15 cellular contexts compared by ENCODE assay signal in the genomic region with DNA sequence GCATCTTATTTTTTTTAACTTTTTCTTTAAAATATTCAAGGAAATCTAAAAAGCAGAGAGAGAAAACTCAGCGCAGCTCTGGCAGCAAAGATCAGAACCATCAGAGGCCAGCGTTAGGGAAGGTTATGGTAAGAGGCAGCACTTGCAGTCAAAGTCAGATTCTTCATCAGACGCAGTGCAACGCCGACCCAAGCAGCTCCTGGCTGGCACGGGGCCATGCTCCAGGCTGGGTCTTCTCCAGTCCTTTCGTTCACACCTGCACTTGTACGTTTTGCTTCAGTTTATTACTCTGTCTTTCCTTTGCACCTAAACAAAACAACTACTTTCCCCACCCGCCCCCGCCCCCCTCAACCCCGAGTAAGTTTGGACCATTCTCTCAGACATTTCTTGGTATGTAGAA. TPM values are rescaled to one million over a fixed set of nuclear protein-coding genes. Genes with fewer than 3 reads are reported as not detected.
DNase-seq lines count a peak whose midpoint lies in the region; TF ChIP-seq lines count a peak whose summit lies in the region.
"Had no signal": no experiment of that assay in that cellular context is flagged by ENCODE, and none has a peak within 500 bp of the region (broad histone marks: within the 10 kb centered on the region; RNA-seq: fewer than 3 reads in every experiment).

No MANE protein-coding gene starts in this region.

- H4K20me1 ChIP-seq in OCI-LY3 (ENCODE audit: insufficient read depth, low read length), result no peaks in the 10 kb centered on the region
- H4K20me1 ChIP-seq: BLaER1 treated with 17β-estradiol and CSF1 and Interleukin-3, amounts not matched to agents 10 nM and 100 nM had no signal

- no peaks in the 10 kb centered on the region for H3K36me3 ChIP-seq in OCI-LY3 (replicated peaks; ENCODE audit: low read depth, low read length)
- H3K36me3 ChIP-seq in thyroid gland, result no peaks in the 10 kb centered on the region
- no peaks in the 10 kb centered on the region for H3K36me3 ChIP-seq in stomach
- H3K36me3 ChIP-seq: BLaER1 treated with 17β-estradiol and CSF1 and Interleukin-3, amounts not matched to agents 10 nM and 100 nM had no signal

- no peak for TF ChIP-seq POLR2A in thyroid gland (IDR thresholded peaks at IDR 0.05)
- TF ChIP-seq POLR2A in stomach (IDR thresholded peaks at IDR 0.05), result no peak

- no peak overlapping the region for H3K9ac ChIP-seq in OCI-LY3 (ENCODE audit: low read length)
- H3K9ac ChIP-seq: BLaER1 treated with 17β-estradiol and CSF1 and Interleukin-3, amounts not matched to agents 10 nM and 100 nM had no signal

- no peak for TF ChIP-seq CTCF in OCI-LY3 (IDR thresholded peaks at IDR 0.05; ENCODE audit: low read depth, low read length)
- TF ChIP-seq CTCF in thyroid gland (IDR thresholded peaks at IDR 0.05), result no peak
- TF ChIP-seq CTCF in stomach (IDR thresholded peaks at IDR 0.05), result no peak

- DNase-seq in DMS 273 (lab: John Stamatoyannopoulos, UW; ENCODE audit: unreplicated experiment) (peak; percentile 5), DMS 273 treated with DMSO at 0.1 percent for 48 hours (lab: John Stamatoyannopoulos, UW) (no peak), thyroid gland (peak; percentile 52 to 56), stomach (no peak)
- DNase-seq: AML-193; Caco-2; Calu3; CD4-positive, alpha-beta T cell; CD8-positive, alpha-beta T cell; GF-D8 had no signal

- H3K27me3 ChIP-seq in OCI-LY3 (ENCODE audit: low read depth, low read length), result peaks cover 44% of the 10 kb centered on the region
- no peaks in the 10 kb centered on the region for H3K27me3 ChIP-seq in thyroid gland
- H3K27me3 ChIP-seq in stomach, result no peaks in the 10 kb centered on the region
- H3K27me3 ChIP-seq: BLaER1 treated with 17β-estradiol and CSF1 and Interleukin-3, amounts not matched to agents 10 nM and 100 nM had no signal

- H2AFZ ChIP-seq in OCI-LY3 (ENCODE audit: low read depth, low read length), result no peak overlapping the region

- 38 to 43% methylated on average over 11 of the region's 11 CpGs for WGBS in thyroid gland, 2 donors
- WGBS in stomach, 5 donors, result 53 to 75% (median 66%) methylated on average over 11 of the region's 11 CpGs

- no peak overlapping the region for H3K4me3 ChIP-seq in OCI-LY3 (ENCODE audit: low read length)
- H3K4me3 ChIP-seq in thyroid gland (replicated peaks in 1 of 3), result no peak overlapping the region
- H3K4me3 ChIP-seq in stomach, result no peak overlapping the region
- H3K4me3 ChIP-seq: A549; BLaER1 treated with 17β-estradiol and CSF1 and Interleukin-3, amounts not matched to agents 10 nM and 100 nM had no signal

- intact Hi-C loops in thyroid gland (cut with DNase I) (no loop called here), stomach (cut with DNase I; ENCODE audit: low total_unique reads) (no loop called here)

- TF ChIP-seq EP300 in stomach (IDR thresholded peaks at IDR 0.05), result no peak

- H3K4me2 ChIP-seq in OCI-LY3 (ENCODE audit: low read length), result peak overlapping the region; percentile 77; the same call in 1 of the 2 replicates
- H3K4me2 ChIP-seq: A549; BLaER1 treated with 17β-estradiol and CSF1 and Interleukin-3, amounts not matched to agents 10 nM and 100 nM had no signal

- H3K27ac ChIP-seq in OCI-LY3 (ENCODE audit: low read length) (no peak overlapping the region), thyroid gland (no peak overlapping the region), stomach (no peak overlapping the region)
- H3K27ac ChIP-seq: 22Rv1; BLaER1 treated with 17β-estradiol and CSF1 and Interleukin-3, amounts not matched to agents 10 nM and 100 nM; C4-2B had no signal

- no peaks in the 10 kb centered on the region for H3K9me3 ChIP-seq in OCI-LY3 (ENCODE audit: insufficient read depth, low read length)
- H3K9me3 ChIP-seq in thyroid gland, result no peaks in the 10 kb centered on the region
- H3K9me3 ChIP-seq in stomach, result no peaks in the 10 kb centered on the region
- H3K9me3 ChIP-seq: A549; BLaER1 treated with 17β-estradiol and CSF1 and Interleukin-3, amounts not matched to agents 10 nM and 100 nM; Caco-2 had no signal

- peaks cover 21% of the 10 kb centered on the region for H3K4me1 ChIP-seq in OCI-LY3 (ENCODE audit: low read length)
- no peaks in the 10 kb centered on the region for H3K4me1 ChIP-seq in thyroid gland
- H3K4me1 ChIP-seq in stomach, result no peaks in the 10 kb centered on the region
- H3K4me1 ChIP-seq: A549; BLaER1 treated with 17β-estradiol and CSF1 and Interleukin-3, amounts not matched to agents 10 nM and 100 nM; Caco-2 had no signal

- no peaks in the 10 kb centered on the region for H3K79me2 ChIP-seq in OCI-LY3 (ENCODE audit: low read length)

RNA-seq across cellular contexts. Expression of gene SEC61G, which starts 43.1 kb away (rescaled TPM):
- total RNA-seq in thyroid gland (100 to 1,000 TPM; 226 to 422 (median 267) TPM), stomach (100 to 1,000 TPM in 1 of 5 donors, 10 to 100 TPM in 3, under 1 TPM in 1; 0.87 to 204 (median 53.1) TPM)
- 100 to 1,000 TPM; 330 to 488 (median 449) TPM for polyA plus RNA-seq in stomach

Comparison
In these comparisons a context has a peak if more than half of its experiments do, and no peak if none do; other contexts are left out.
1. DNase-seq: peak in DMS 273 (single experiment) and thyroid gland (2 of 2); none in DMS 273 treated with DMSO at 0.1 percent for 48 hours (single experiment) and stomach (single experiment).